Comparison of ENCODE assay signal across 9 cellular contexts in the genomic region with DNA sequence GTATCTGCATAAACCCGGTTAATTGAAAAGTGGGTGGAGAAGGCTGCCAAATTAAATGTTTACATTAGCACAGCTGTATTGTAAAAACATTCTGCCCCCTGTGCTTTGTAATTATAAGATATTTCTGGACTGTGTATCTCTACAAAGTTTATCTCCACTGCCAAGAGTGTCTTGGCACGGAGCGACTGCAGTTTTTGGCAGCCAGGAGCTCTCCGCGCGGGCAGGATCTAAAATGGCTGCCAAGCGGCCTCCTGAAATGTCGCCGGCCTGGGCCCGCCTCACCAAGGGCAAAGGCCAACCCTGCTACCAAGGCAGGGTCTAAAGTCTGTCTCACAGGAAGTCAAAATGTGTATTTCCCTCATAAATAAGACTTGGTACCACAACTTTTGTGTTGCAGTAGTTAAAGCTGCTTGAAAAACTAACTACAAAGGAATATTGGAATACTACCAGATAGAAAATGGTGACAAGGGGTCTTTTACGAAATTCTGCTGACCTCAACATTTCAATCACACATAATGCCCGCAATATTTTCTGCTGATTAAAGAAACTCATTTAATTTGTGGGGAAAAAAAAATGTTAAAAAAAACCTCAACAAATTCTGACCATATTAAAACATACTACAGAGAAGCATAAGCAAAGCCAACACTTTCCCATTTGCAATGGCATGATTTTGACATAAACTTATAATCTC.
DNase-seq lines count a peak whose midpoint lies in the region; ATAC-seq, FAIRE-seq and TF ChIP-seq lines count a peak whose summit lies in the region.
"Had no signal": no experiment of that assay in that cellular context is flagged by ENCODE, and none has a peak within 500 bp of the region (broad histone marks: within the 10 kb centered on the region; RNA-seq: fewer than 3 reads in every experiment).

No MANE protein-coding gene starts in this region.

- WGBS in heart left ventricle, 4 donors, result 14 to 25% (median 17%) methylated on average over 9 to 12 of the region's 12 CpGs
- WGBS in pancreas, 2 donors, result 10% methylated on average over 12 of the region's 12 CpGs

- TF ChIP-seq POLR2A in heart left ventricle (IDR thresholded peaks at IDR 0.05), result no peak

- TF ChIP-seq CTCF in C4-2B (conservative IDR thresholded peaks at IDR 0.05) (no peak), heart left ventricle (IDR thresholded peaks at IDR 0.05) (peak in 3 of 12 donors; percentile 6 to 13 (median 8)), pancreas (IDR thresholded peaks at IDR 0.05) (no peak)

- H3K4me3 ChIP-seq in heart left ventricle (peak overlapping the region in 6 of 12 donors; percentile 10 to 31 (median 18)), pancreas (no peak overlapping the region)

- intact Hi-C loops in heart left ventricle (cut with DNase I) (loop anchor here in 2 of 10 donors (5.0 to 10.0 kb wide), 3 partner anchors 111 to 171 kb away; a partner anchor contains a TSS), pancreas (cut with DNase I) (no loop called here)

- ATAC-seq in heart left ventricle (peak; percentile 70 to 84 (median 80)), pancreas (peak; percentile 74 to 89 (median 80))

- H3K4me1 ChIP-seq in heart left ventricle (peaks cover 20 to 90% (median 57%) of the 10 kb centered on the region in 12 donors), pancreas (peaks cover 41 to 51% (median 48%) of the 10 kb centered on the region in 3 donors)

- peaks cover 0 to 3% (median 0%) of the 10 kb centered on the region in 12 donors for H3K9me3 ChIP-seq in heart left ventricle
- H3K9me3 ChIP-seq in pancreas, result no peaks in the 10 kb centered on the region

- peak; percentile 61 for FAIRE-seq in pancreas (lab: Jason Lieb, UNC)

- H3K27me3 ChIP-seq in heart left ventricle (no peaks in the 10 kb centered on the region), pancreas (no peaks in the 10 kb centered on the region)

- H3K27ac ChIP-seq in C4-2B, result peak overlapping the region; percentile 71
- peak overlapping the region; percentile 26 for H3K27ac ChIP-seq in angular gyrus (ENCODE audit: low read depth, low read length)
- H3K27ac ChIP-seq in heart left ventricle, result peak overlapping the region; percentile 19 to 89 (median 75)
- H3K27ac ChIP-seq in pancreas, result peak overlapping the region; percentile 40 to 77 (median 51)

- DNase-seq in heart left ventricle (peak; percentile 77 to 87 (median 86)), pancreas (peak; percentile 76 to 88 (median 81)), NCI-H226 (no peak), glomerular visceral epithelial cell (ENCODE audit: extremely low spot score) (no peak), germinal center (ENCODE audit: low spot score) (no peak)
- no peak for DNase-seq in activated effector memory CD4-positive, alpha-beta T cell treated with Interleukin-2 at 50 U/mL for 16 hours
- DNase-seq: NCI-H526 had no signal

- H3K36me3 ChIP-seq in heart left ventricle (no peaks in the 10 kb centered on the region), pancreas (no peaks in the 10 kb centered on the region)

Comparison
In these comparisons a context has a peak if more than half of its experiments do, and no peak if none do; other contexts are left out.
1. DNase-seq: peak in heart left ventricle (5 of 5) and pancreas (6 of 6); none in NCI-H226 (single experiment), glomerular visceral epithelial cell (single experiment), activated effector memory CD4-positive, alpha-beta T cell treated with Interleukin-2 at 50 U/mL for 16 hours (single experiment) and germinal center (single experiment).
2. Peak in every context shown above with its lines, with median percentiles within 50 percentile points of each other: H3K27ac ChIP-seq.